In genomic region chr9:108762348-108763055, GRCh38 we compare ENCODE assay signal across 20 cellular contexts.
"Had no signal": no experiment of that assay in that cellular context is flagged by ENCODE, and none has a peak within 500 bp of the region (broad histone marks: within the 10 kb centered on the region; RNA-seq: fewer than 3 reads in every experiment).

No MANE protein-coding gene starts in this region.

- H3K4me2 ChIP-seq: PC-9 had no signal

- H3K9me3 Mint-ChIP-seq: activated CD4-positive, alpha-beta T cell treated with anti-CD3 and anti-CD28 coated beads, Interleukin-2, amount 10 ng/mL, durations not matched to agents 24 days and 14 days; activated naive CD4-positive, alpha-beta T cell treated with anti-CD3 and anti-CD28 coated beads, Interleukin-2, amount 50 U/mL, for 72 hours; activated naive CD8-positive, alpha-beta T cell treated with anti-CD3 and anti-CD28 coated beads, Interleukin-2, amount 50 U/mL, for 24 hours; activated T-cell treated with anti-CD3 and anti-CD28 coated beads, Interleukin-2, amount 50 U/mL, for 24 hours; activated T-helper 1 cell treated with anti-CD3 and anti-CD28 coated beads, Interleukin-12 subunit alpha, Interleukin-12 subunit beta, Interleukin-2, Interleukin-4 antibody, amounts not matched to agents 30 ng/mL and 10 ng/mL and 1 ng/mL, durations not matched to agents 14 hours and 24 hours and 36 hours had no signal

- ATAC-seq: activated CD8-positive, alpha-beta memory T cell treated with anti-CD3 and anti-CD28 coated beads, Interleukin-2, amount 10 ng/mL, durations not matched to agents 7 days and 5 days; T-helper 17 cell had no signal

- H2AFZ ChIP-seq: PC-9 had no signal

- H3K4me3 ChIP-seq: PC-9 had no signal

- DNase-seq: activated B cell treated with CpG ODN at 0.5 μM for 24 hours; activated CD4-positive, alpha-beta T cell treated with anti-CD3 and anti-CD28 coated beads for 1 hour; activated effector memory CD4-positive, alpha-beta T cell treated with Interleukin-2 at 50 U/mL for 16 hours; activated naive CD4-positive, alpha-beta T cell treated with Interleukin-2 at 50 U/mL for 16 hours; NCI-H1048; NCI-H187 treated with DMSO at 0.1 percent for 48 hours; NCI-H2081 treated with DMSO at 0.1 percent for 48 hours; NCI-H226; NK-92 treated with Interleukin-12 subunit alpha and Interleukin-12 subunit beta, amount 100 ng/mL, for 24 hours; SIG-M5; T-helper 17 cell; T-helper 9 cell had no signal

- H3K36me3 ChIP-seq: brain microvascular endothelial cell had no signal

- H3K36me3 Mint-ChIP-seq: activated CD8-positive, alpha-beta memory T cell treated with anti-CD3 and anti-CD28 coated beads, Interleukin-2, amount 10 ng/mL, durations not matched to agents 7 days and 5 days; activated naive CD4-positive, alpha-beta T cell treated with anti-CD3 and anti-CD28 coated beads, Interleukin-2, amount 50 U/mL, for 72 hours had no signal

- H3K27me3 Mint-ChIP-seq: activated CD4-positive, alpha-beta T cell treated with anti-CD3 and anti-CD28 coated beads, Interleukin-2, amount 10 ng/mL, durations not matched to agents 24 days and 14 days; activated naive CD8-positive, alpha-beta T cell treated with anti-CD3 and anti-CD28 coated beads, Interleukin-2, amount 50 U/mL, for 24 hours; activated T-cell treated with anti-CD3 and anti-CD28 coated beads, Interleukin-2, amount 50 U/mL, for 24 hours had no signal

- H3K27me3 ChIP-seq: brain microvascular endothelial cell had no signal

- H3K4me1 Mint-ChIP-seq: activated CD8-positive, alpha-beta memory T cell treated with anti-CD3 and anti-CD28 coated beads, Interleukin-2, amount 10 ng/mL, durations not matched to agents 7 days and 5 days; activated naive CD8-positive, alpha-beta T cell treated with anti-CD3 and anti-CD28 coated beads, Interleukin-2, amount 50 U/mL, for 24 hours had no signal

- H3K27ac ChIP-seq: brain microvascular endothelial cell, PC-9 had no signal

- H3K4me3 Mint-ChIP-seq: activated B cell treated with CpG ODN at 0.5 μM for 24 hours; activated CD4-positive, alpha-beta T cell treated with anti-CD3 and anti-CD28 coated beads, Interleukin-2, amount 10 ng/mL, durations not matched to agents 24 days and 14 days; activated CD8-positive, alpha-beta memory T cell treated with anti-CD3 and anti-CD28 coated beads, Interleukin-2, amount 10 ng/mL, durations not matched to agents 7 days and 5 days; activated naive CD8-positive, alpha-beta T cell treated with anti-CD3 and anti-CD28 coated beads, Interleukin-2, amount 50 U/mL, for 24 hours; activated T-cell treated with anti-CD3 and anti-CD28 coated beads, Interleukin-2, amount 50 U/mL, for 24 hours; activated T-helper 1 cell treated with anti-CD3 and anti-CD28 coated beads, Interleukin-12 subunit alpha, Interleukin-12 subunit beta, Interleukin-2, Interleukin-4 antibody, amounts not matched to agents 30 ng/mL and 10 ng/mL and 1 ng/mL, durations not matched to agents 14 hours and 24 hours and 36 hours; T-helper 17 cell had no signal

- H3K27ac Mint-ChIP-seq: activated B cell treated with CpG ODN at 0.5 μM for 24 hours; activated CD4-positive, alpha-beta T cell treated with anti-CD3 and anti-CD28 coated beads, Interleukin-2, amount 10 ng/mL, durations not matched to agents 24 days and 14 days; activated CD8-positive, alpha-beta memory T cell treated with anti-CD3 and anti-CD28 coated beads, Interleukin-2, amount 10 ng/mL, durations not matched to agents 7 days and 5 days; activated naive CD4-positive, alpha-beta T cell treated with anti-CD3 and anti-CD28 coated beads, Interleukin-2, amount 50 U/mL, for 72 hours; activated naive CD8-positive, alpha-beta T cell treated with anti-CD3 and anti-CD28 coated beads, Interleukin-2, amount 50 U/mL, for 24 hours; activated T-cell treated with anti-CD3 and anti-CD28 coated beads, Interleukin-2, amount 50 U/mL, for 24 hours; activated T-helper 1 cell treated with anti-CD3 and anti-CD28 coated beads, Interleukin-12 subunit alpha, Interleukin-12 subunit beta, Interleukin-2, Interleukin-4 antibody, amounts not matched to agents 30 ng/mL and 10 ng/mL and 1 ng/mL, durations not matched to agents 14 hours and 24 hours and 36 hours; T-helper 17 cell had no signal
